22 cellular contexts compared by ENCODE assay signal in genomic region chr5:1029270-1029944, GRCh38.
"Had no signal": no experiment of that assay in that cellular context is flagged by ENCODE, and none has a peak within 500 bp of the region (broad histone marks: within the 10 kb centered on the region; RNA-seq: fewer than 3 reads in every experiment).

No MANE protein-coding gene starts in this region.

- ATAC-seq: activated CD4-positive, CD25-positive, alpha-beta regulatory T cell treated with anti-CD3 and anti-CD28 coated beads, Interleukin-2, amount 50 U/mL, for 24 hours; esophagus mucosa; left lung had no signal

- H3K27me3 Mint-ChIP-seq: activated CD4-positive, alpha-beta T cell treated with anti-CD3 and anti-CD28 coated beads, Interleukin-2, amount 10 ng/mL, durations not matched to agents 24 days and 14 days; activated naive CD8-positive, alpha-beta T cell treated with anti-CD3 and anti-CD28 coated beads, Interleukin-2, amount 10 ng/mL, durations not matched to agents 7 days and 5 days had no signal

- H3K27me3 ChIP-seq: ascending aorta, brain microvascular endothelial cell, testis had no signal

- H3K36me3 ChIP-seq: ascending aorta, brain microvascular endothelial cell, left lung had no signal

- DNase-seq: activated CD4-positive, alpha-beta memory T cell treated with anti-CD3 and anti-CD28 coated beads for 36 hours; activated CD4-positive, alpha-beta T cell treated with anti-CD3 and anti-CD28 coated beads, Interleukin-2, amount 10 ng/mL, durations not matched to agents 24 days and 14 days; activated CD8-positive, alpha-beta memory T cell treated with anti-CD3 and anti-CD28 coated beads, Interleukin-2, amount 50 U/mL, for 4 hours; activated gamma-delta T cell; activated naive CD4-positive, alpha-beta T cell treated with anti-CD3 and anti-CD28 coated beads, Interleukin-2, amount 10 ng/mL, durations not matched to agents 7 days and 5 days; activated naive CD8-positive, alpha-beta T cell treated with anti-CD3 and anti-CD28 coated beads, Interleukin-2, amount 10 ng/mL, durations not matched to agents 7 days and 5 days; activated T-cell treated with anti-CD3 and anti-CD28 coated beads, Interleukin-2, amount 50 U/mL, for 1 hour; brain microvascular endothelial cell; foreskin fibroblast; naive B cell; occipital lobe; spleen; stimulated activated naive CD4-positive, alpha-beta T cell treated with Interleukin-2 at 50 U/mL for 16 hours; testis; trophoblast cell had no signal

- H3K27ac ChIP-seq: ascending aorta, brain microvascular endothelial cell, left lung, spleen, testis, VCaP had no signal

- H3K4me1 ChIP-seq: ascending aorta, left lung, spleen, testis had no signal

- H3K9me3 Mint-ChIP-seq: activated CD4-positive, alpha-beta memory T cell treated with anti-CD3 and anti-CD28 coated beads for 36 hours; activated CD4-positive, alpha-beta T cell treated with anti-CD3 and anti-CD28 coated beads, Interleukin-2, amount 10 ng/mL, durations not matched to agents 24 days and 14 days; activated naive CD4-positive, alpha-beta T cell treated with anti-CD3 and anti-CD28 coated beads, Interleukin-2, amount 10 ng/mL, durations not matched to agents 7 days and 5 days; activated naive CD8-positive, alpha-beta T cell treated with anti-CD3 and anti-CD28 coated beads, Interleukin-2, amount 10 ng/mL, durations not matched to agents 7 days and 5 days; activated T-helper 1 cell treated with anti-CD3 and anti-CD28 coated beads, Interleukin-12 subunit alpha, Interleukin-12 subunit beta, Interleukin-2, Interleukin-4 antibody, amounts not matched to agents 30 ng/mL and 10 ng/mL and 1 ng/mL, durations not matched to agents 14 hours and 24 hours and 36 hours; naive B cell; T-helper 2 cell treated with Interferon-gamma antibody and Interleukin-4, amounts not matched to agents 5 μg/mL and 100 μg/mL, for 36 hours had no signal

- H3K36me3 Mint-ChIP-seq: activated CD4-positive, alpha-beta memory T cell treated with anti-CD3 and anti-CD28 coated beads for 36 hours; activated naive CD4-positive, alpha-beta T cell treated with anti-CD3 and anti-CD28 coated beads, Interleukin-2, amount 10 ng/mL, durations not matched to agents 7 days and 5 days; activated naive CD8-positive, alpha-beta T cell treated with anti-CD3 and anti-CD28 coated beads, Interleukin-2, amount 10 ng/mL, durations not matched to agents 7 days and 5 days; naive B cell had no signal

- H3K4me1 Mint-ChIP-seq: activated CD4-positive, alpha-beta T cell treated with anti-CD3 and anti-CD28 coated beads, Interleukin-2, amount 10 ng/mL, durations not matched to agents 24 days and 14 days; activated naive CD4-positive, alpha-beta T cell treated with anti-CD3 and anti-CD28 coated beads, Interleukin-2, amount 10 ng/mL, durations not matched to agents 7 days and 5 days; activated naive CD8-positive, alpha-beta T cell treated with anti-CD3 and anti-CD28 coated beads, Interleukin-2, amount 10 ng/mL, durations not matched to agents 7 days and 5 days; naive B cell had no signal

- H3K27ac Mint-ChIP-seq: activated CD4-positive, alpha-beta memory T cell treated with anti-CD3 and anti-CD28 coated beads for 36 hours; activated CD4-positive, alpha-beta T cell treated with anti-CD3 and anti-CD28 coated beads, Interleukin-2, amount 10 ng/mL, durations not matched to agents 24 days and 14 days; activated naive CD4-positive, alpha-beta T cell treated with anti-CD3 and anti-CD28 coated beads, Interleukin-2, amount 10 ng/mL, durations not matched to agents 7 days and 5 days; activated naive CD8-positive, alpha-beta T cell treated with anti-CD3 and anti-CD28 coated beads, Interleukin-2, amount 10 ng/mL, durations not matched to agents 7 days and 5 days; activated T-helper 1 cell treated with anti-CD3 and anti-CD28 coated beads, Interleukin-12 subunit alpha, Interleukin-12 subunit beta, Interleukin-2, Interleukin-4 antibody, amounts not matched to agents 30 ng/mL and 10 ng/mL and 1 ng/mL, durations not matched to agents 14 hours and 24 hours and 36 hours; T-helper 2 cell treated with Interferon-gamma antibody and Interleukin-4, amounts not matched to agents 5 μg/mL and 100 μg/mL, for 36 hours had no signal

- H3K9me3 ChIP-seq: ascending aorta, left lung, spleen, testis had no signal

- H3K4me3 Mint-ChIP-seq: activated CD4-positive, alpha-beta memory T cell treated with anti-CD3 and anti-CD28 coated beads for 36 hours; activated CD4-positive, alpha-beta T cell treated with anti-CD3 and anti-CD28 coated beads, Interleukin-2, amount 10 ng/mL, durations not matched to agents 24 days and 14 days; activated naive CD4-positive, alpha-beta T cell treated with anti-CD3 and anti-CD28 coated beads, Interleukin-2, amount 10 ng/mL, durations not matched to agents 7 days and 5 days; activated naive CD8-positive, alpha-beta T cell treated with anti-CD3 and anti-CD28 coated beads, Interleukin-2, amount 10 ng/mL, durations not matched to agents 7 days and 5 days; activated T-helper 1 cell treated with anti-CD3 and anti-CD28 coated beads, Interleukin-12 subunit alpha, Interleukin-12 subunit beta, Interleukin-2, Interleukin-4 antibody, amounts not matched to agents 30 ng/mL and 10 ng/mL and 1 ng/mL, durations not matched to agents 14 hours and 24 hours and 36 hours; naive B cell; T-helper 2 cell treated with Interferon-gamma antibody and Interleukin-4, amounts not matched to agents 5 μg/mL and 100 μg/mL, for 36 hours had no signal

- H3K4me3 ChIP-seq: ascending aorta, left lung, spleen, testis had no signal
